Comparison of ENCODE assay signal across 23 cellular contexts in the genomic region with DNA sequence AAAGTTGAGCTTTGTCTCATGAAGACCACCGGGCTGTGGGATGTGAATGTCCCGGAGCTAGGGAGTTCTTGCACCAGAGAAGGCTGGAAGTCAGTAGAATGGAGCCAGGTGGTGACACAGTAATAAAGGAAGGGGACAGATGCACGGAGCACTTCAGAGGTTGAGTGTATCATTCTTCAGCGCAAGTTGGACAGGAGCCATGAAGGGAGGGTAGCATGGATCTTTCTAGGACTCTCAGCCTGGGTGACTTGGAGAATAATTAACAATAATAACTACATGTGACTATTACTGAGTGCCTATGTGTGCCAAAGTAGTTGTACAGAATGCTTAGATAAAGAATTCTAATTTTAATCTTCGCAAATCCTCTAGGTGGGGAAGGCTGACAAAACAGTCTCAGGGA.
DNase-seq lines count a peak whose midpoint lies in the region; TF ChIP-seq lines count a peak whose summit lies in the region.
"Had no signal": no experiment of that assay in that cellular context is flagged by ENCODE, and none has a peak within 500 bp of the region (broad histone marks: within the 10 kb centered on the region; RNA-seq: fewer than 3 reads in every experiment).

No MANE protein-coding gene starts in this region.

- in situ Hi-C loops in Caki2 (cut with HindIII; ENCODE audit: low pct_unique_long_range_greater_than_20kb, low sequenced_read_pairs): no loop called here
- in situ Hi-C loops in brain microvascular endothelial cell (cut with HindIII; ENCODE audit: low pct_ligation_motif_present, low sequenced_read_pairs): no loop called here

- CTCF ChIA-PET in HEK293T (lab: Yijun Ruan, JAX): no interaction called here

- DNase-seq in Caki2 (ENCODE audit: low read depth): peak; percentile 21
- peak; percentile 91 for DNase-seq in NCI-H1105 (lab: John Stamatoyannopoulos, UW)
- DNase-seq in NCI-H2171 (lab: John Stamatoyannopoulos, UW): peak; percentile 76
- peak; percentile 88 for DNase-seq in kidney tubule cell (ENCODE audit: low spot score)
- no peak for DNase-seq in NCI-H2227 (lab: John Stamatoyannopoulos, UW; ENCODE audit: unreplicated experiment)
- no peak for DNase-seq in brain microvascular endothelial cell
- no peak for DNase-seq in HEK293T (ENCODE audit: extremely low spot score)
- DNase-seq: activated CD4-positive, alpha-beta T cell treated with anti-CD3 and anti-CD28 coated beads, Interleukin-2, amount 50 U/mL, for 48 hours; activated CD8-positive, alpha-beta memory T cell treated with anti-CD3 and anti-CD28 coated beads, Interleukin-2, amount 50 U/mL, for 4 hours; activated naive CD4-positive, alpha-beta T cell treated with anti-CD3 and anti-CD28 coated beads, Interleukin-2, amount 10 ng/mL, durations not matched to agents 7 days and 5 days; amniotic stem cell; EL; midbrain; naive thymus-derived CD8-positive, alpha-beta T cell; NCI-H187 treated with DMSO at 0.1 percent for 48 hours; NCI-H774; right cardiac atrium; SK-N-SH; transverse colon had no signal

- H3K27ac ChIP-seq in brain microvascular endothelial cell: no peak overlapping the region
- H3K27ac ChIP-seq: BLaER1 treated with 17β-estradiol and CSF1 and Interleukin-3, amounts not matched to agents 10 nM and 100 nM; breast epithelium; HL-60; transverse colon had no signal

- no peaks in the 10 kb centered on the region for H3K27me3 ChIP-seq in brain microvascular endothelial cell (replicated peaks)
- H3K27me3 ChIP-seq: BLaER1 treated with 17β-estradiol and CSF1 and Interleukin-3, amounts not matched to agents 10 nM and 100 nM; transverse colon had no signal

- H3K4me3 ChIP-seq in brain microvascular endothelial cell (ENCODE audit: low read depth, low read length): no peak overlapping the region
- H3K4me3 ChIP-seq: BLaER1 treated with 17β-estradiol and CSF1 and Interleukin-3, amounts not matched to agents 10 nM and 100 nM; breast epithelium; GM12878; transverse colon had no signal

- no peak for TF ChIP-seq CTCF in brain microvascular endothelial cell (IDR thresholded peaks at IDR 0.05; ENCODE audit: low read depth, low read length, missing control alignments)

- POLR2A ChIA-PET in HEK293T (lab: Yijun Ruan, JAX): no interaction called here

- H3K36me3 ChIP-seq in brain microvascular endothelial cell (replicated peaks): no peaks in the 10 kb centered on the region
- H3K36me3 ChIP-seq: BLaER1 treated with 17β-estradiol and CSF1 and Interleukin-3, amounts not matched to agents 10 nM and 100 nM; breast epithelium; transverse colon had no signal

TF ChIP-seq in HEK293T, 16 proteins besides CTCF, POLR2A, EP300 and RAD21:
- no peak for TF ChIP-seq TARDBP (IDR thresholded peaks at IDR 0.05)
- TF ChIP-seq SUZ12 (IDR thresholded peaks at IDR 0.05): no peak
- no peak for TF ChIP-seq PKNOX1 (IDR thresholded peaks at IDR 0.05)
- TF ChIP-seq ZNF384 (IDR thresholded peaks at IDR 0.05): no peak
- no peak for TF ChIP-seq L3MBTL2 (conservative IDR thresholded peaks at IDR 0.05)
- no peak for TF ChIP-seq ARNT (IDR thresholded peaks at IDR 0.05)
- no peak for TF ChIP-seq LEF1 (IDR thresholded peaks at IDR 0.05; ENCODE audit: borderline replicate concordance)
- TF ChIP-seq SP1 (IDR thresholded peaks at IDR 0.05): no peak
- TF ChIP-seq FOXM1 (IDR thresholded peaks at IDR 0.05; ENCODE audit: borderline replicate concordance): no peak
- TF ChIP-seq FOXA1 (IDR thresholded peaks at IDR 0.05): no peak
- no peak for TF ChIP-seq FOXK2 (IDR thresholded peaks at IDR 0.05)
- no peak for TF ChIP-seq BHLHE40 (IDR thresholded peaks at IDR 0.05; ENCODE audit: borderline replicate concordance)
- TF ChIP-seq NFRKB (IDR thresholded peaks at IDR 0.05): no peak
- TF ChIP-seq ELF4 (IDR thresholded peaks at IDR 0.05): no peak
- no peak for TF ChIP-seq HDGF (IDR thresholded peaks at IDR 0.05; ENCODE audit: borderline replicate concordance)
- no peak for TF ChIP-seq CTBP1 (IDR thresholded peaks at IDR 0.05; ENCODE audit: borderline replicate concordance)

Comparison
In these comparisons a context has a peak if more than half of its experiments do, and no peak if none do; other contexts are left out.
1. DNase-seq: peak in Caki2 (single experiment), NCI-H1105 (single experiment), NCI-H2171 (single experiment) and kidney tubule cell (single experiment); none in NCI-H2227 (single experiment), brain microvascular endothelial cell (single experiment) and HEK293T (single experiment).